In the genomic region with DNA sequence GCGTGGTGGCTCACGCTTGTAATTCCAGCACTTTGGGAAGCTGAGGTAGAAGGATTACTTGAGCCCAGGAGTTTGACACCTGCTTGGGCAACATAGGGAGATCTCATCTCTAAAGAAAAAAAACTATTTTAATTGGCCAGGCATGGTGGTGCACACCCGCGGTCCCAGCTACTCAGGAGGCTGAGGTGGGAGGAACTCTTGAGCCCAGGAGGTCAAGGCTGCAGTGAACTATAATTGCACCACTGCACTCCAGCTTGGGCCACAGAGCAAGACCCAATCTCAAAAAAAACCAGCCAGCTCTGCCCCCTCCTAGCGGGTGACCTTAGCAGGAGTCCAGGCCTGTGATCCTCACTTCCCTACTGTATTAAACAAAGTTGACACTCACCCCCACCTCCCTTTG, we compare ENCODE assay signal across 22 cellular contexts. TPM values are rescaled to one million over a fixed set of nuclear protein-coding genes. Genes with fewer than 3 reads are reported as not detected.
"Had no signal": no experiment of that assay in that cellular context is flagged by ENCODE, and none has a peak within 500 bp of the region (broad histone marks: within the 10 kb centered on the region; RNA-seq: fewer than 3 reads in every experiment).

No MANE protein-coding gene starts in this region.

- H3K27ac Mint-ChIP-seq: activated naive CD8-positive, alpha-beta T cell treated with anti-CD3 and anti-CD28 coated beads, Interleukin-2, amount 50 U/mL, for 24 hours; activated T-helper 17 cell treated with anti-CD3 and anti-CD28 coated beads, Interleukin-2, amount 50 U/mL, for 72 hours; dendritic cell treated with granulocyte-macrophage colony-stimulating factor and Interleukin-4, amounts not matched to agents 40 ng/mL and 50 ng/mL, for 4 days; effector memory CD8-positive, alpha-beta T cell; naive thymus-derived CD4-positive, alpha-beta T cell; progenitor cell of endocrine pancreas had no signal

- DNase-seq: activated CD4-positive, alpha-beta T cell treated with anti-CD3 and anti-CD28 coated beads, Interleukin-2, amount 50 U/mL, for 4 hours; aorta; cerebellar nuclear complex; effector memory CD8-positive, alpha-beta T cell; kidney; left lung; mammary epithelial cell; naive thymus-derived CD4-positive, alpha-beta T cell; stimulated activated CD4-positive, alpha-beta T cell treated with anti-CD3 and anti-CD28 coated beads, Interleukin-4, amount 100 ng/mL, for 4 hours; stimulated activated CD8-positive, alpha-beta memory T cell treated with anti-CD3 and anti-CD28 coated beads, Interleukin-4, amount 100 ng/mL, for 48 hours; stimulated activated naive CD4-positive, alpha-beta T cell treated with Interleukin-2 at 50 U/mL for 16 hours; substantia nigra; T-helper 9 cell had no signal

- ATAC-seq: activated naive CD8-positive, alpha-beta T cell treated with anti-CD3 and anti-CD28 coated beads, Interleukin-2, amount 50 U/mL, for 24 hours; activated T-helper 17 cell treated with anti-CD3 and anti-CD28 coated beads, Interleukin-2, amount 50 U/mL, for 72 hours; effector memory CD8-positive, alpha-beta T cell had no signal

- H3K36me3 ChIP-seq: left lung, right atrium auricular region, transverse colon had no signal

- H3K4me3 Mint-ChIP-seq: activated naive CD8-positive, alpha-beta T cell treated with anti-CD3 and anti-CD28 coated beads, Interleukin-2, amount 50 U/mL, for 24 hours; activated T-helper 17 cell treated with anti-CD3 and anti-CD28 coated beads, Interleukin-2, amount 50 U/mL, for 72 hours; dendritic cell treated with granulocyte-macrophage colony-stimulating factor and Interleukin-4, amounts not matched to agents 40 ng/mL and 50 ng/mL, for 4 days; effector memory CD8-positive, alpha-beta T cell; naive thymus-derived CD4-positive, alpha-beta T cell had no signal

- H3K4me1 Mint-ChIP-seq: activated T-helper 17 cell treated with anti-CD3 and anti-CD28 coated beads, Interleukin-2, amount 50 U/mL, for 72 hours had no signal

- H3K9me3 ChIP-seq: left lung, mucosa of descending colon, right atrium auricular region, transverse colon had no signal

- H3K27ac ChIP-seq: left lung, right atrium auricular region had no signal

- H3K4me3 ChIP-seq: left lung, mucosa of descending colon, right atrium auricular region, skin epidermis, transverse colon had no signal

- H3K9me3 Mint-ChIP-seq: activated naive CD8-positive, alpha-beta T cell treated with anti-CD3 and anti-CD28 coated beads, Interleukin-2, amount 50 U/mL, for 24 hours; activated T-helper 17 cell treated with anti-CD3 and anti-CD28 coated beads, Interleukin-2, amount 50 U/mL, for 72 hours; dendritic cell treated with granulocyte-macrophage colony-stimulating factor and Interleukin-4, amounts not matched to agents 40 ng/mL and 50 ng/mL, for 4 days; effector memory CD8-positive, alpha-beta T cell; naive thymus-derived CD4-positive, alpha-beta T cell had no signal

RNA-seq across cellular contexts. Expression of a gene that starts 5.9 kb away (rescaled TPM):
- total RNA-seq: activated T-helper 17 cell treated with anti-CD3 and anti-CD28 coated beads, Interleukin-2, amount 50 U/mL, for 72 hours; aorta; mammary epithelial cell; naive thymus-derived CD4-positive, alpha-beta T cell; omental fat pad; right atrium auricular region had no signal

RNA-seq across cellular contexts. Expression of a gene that starts 30.4 kb away (rescaled TPM):
- total RNA-seq: aorta; kidney; mucosa of descending colon; naive thymus-derived CD4-positive, alpha-beta T cell; omental fat pad; progenitor cell of endocrine pancreas had no signal
